ENCODE assay signal across 8 cellular contexts in the genomic region with DNA sequence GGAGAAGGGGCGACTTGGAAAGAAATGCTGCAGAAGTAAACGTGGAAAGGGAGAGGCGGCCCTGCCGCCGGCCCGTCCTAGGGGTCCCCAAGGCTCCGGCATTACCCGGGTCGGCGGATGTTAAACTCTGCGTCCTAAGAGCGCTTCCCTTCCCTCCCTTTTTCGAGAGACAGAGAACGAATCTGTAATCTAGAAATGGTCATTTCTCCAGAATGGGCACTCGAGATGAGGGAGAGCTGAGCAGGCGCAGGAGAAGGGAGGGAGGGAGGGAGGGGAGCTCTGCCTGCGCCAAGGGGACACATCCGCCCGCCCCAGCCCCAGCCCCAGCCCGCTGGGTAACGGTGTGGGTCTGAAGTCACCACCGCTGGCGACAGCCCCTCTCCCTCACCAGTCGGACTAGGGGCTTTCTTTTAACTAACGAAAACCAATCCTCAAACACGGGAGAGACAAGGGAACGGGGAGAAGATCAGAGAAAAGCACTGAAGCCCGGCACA. TPM values are rescaled to one million over a fixed set of nuclear protein-coding genes. Genes with fewer than 3 reads are reported as not detected.
DNase-seq lines count a peak whose midpoint lies in the region; ATAC-seq and TF ChIP-seq lines count a peak whose summit lies in the region.

No MANE protein-coding gene starts in this region.

- H3K27ac ChIP-seq in CD4-positive, CD25-positive, alpha-beta regulatory T cell (ENCODE audit: insufficient read depth, low read length, poor library complexity, severe bottlenecking) = peak overlapping the region; percentile 97
- peak overlapping the region in 3 of 4 donors; percentile 94 to 98 (median 95) for H3K27ac ChIP-seq in body of pancreas
- peak overlapping the region; percentile 99 for H3K27ac ChIP-seq in layer of hippocampus (ENCODE audit: low read depth, low read length)
- peak overlapping the region; percentile 98 for H3K27ac ChIP-seq in substantia nigra (ENCODE audit: low read depth, low read length, poor library complexity, severe bottlenecking)

- no peaks in the 10 kb centered on the region for H3K36me3 ChIP-seq in CD4-positive, CD25-positive, alpha-beta regulatory T cell (ENCODE audit: control insufficient read depth, insufficient read depth, low read length)
- H3K36me3 ChIP-seq in body of pancreas (replicated peaks in 1 of 2; ENCODE audit: insufficient read depth in 1 of 2, low read depth in 2 of 2) = no peaks in the 10 kb centered on the region

- ATAC-seq in CD4-positive, CD25-positive, alpha-beta regulatory T cell (ENCODE audit: low read depth in 2 of 2) = no peak
- no peak for ATAC-seq in body of pancreas
- ATAC-seq in GM18519 (IDR thresholded peaks at IDR 0.05; ENCODE audit: low FRiP score, unreplicated experiment) = no peak
- ATAC-seq in HG02840 (IDR thresholded peaks at IDR 0.05; ENCODE audit: low FRiP score, unreplicated experiment) = no peak

- peaks cover 60% of the 10 kb centered on the region for H3K4me1 ChIP-seq in CD4-positive, CD25-positive, alpha-beta regulatory T cell (ENCODE audit: control insufficient read depth, insufficient read depth, low read length, poor library complexity, severe bottlenecking)
- H3K4me1 ChIP-seq in body of pancreas = peaks cover 61% of the 10 kb centered on the region

- intact Hi-C loops in body of pancreas (cut with DNase I) = no loop called here

- peak overlapping the region; percentile 87 to 96 (median 89) for H3K27ac Mint-ChIP-seq in CD4-positive, CD25-positive, alpha-beta regulatory T cell

- DNase-seq in CD4-positive, CD25-positive, alpha-beta regulatory T cell = no peak
- peak; percentile 42 for DNase-seq in M059J (ENCODE audit: low read depth)
- no peak for DNase-seq in body of pancreas
- DNase-seq in substantia nigra (lab: John Stamatoyannopoulos, UW) = peak in 36 of 49 donors; percentile 15 to 72 (median 42)
- no peak for DNase-seq in NCI-H1092 treated with DMSO at 0.1 percent for 48 hours (lab: John Stamatoyannopoulos, UW)

- TF ChIP-seq POLR2A in body of pancreas (IDR thresholded peaks at IDR 0.05) = no peak

- peaks cover 4% of the 10 kb centered on the region for H3K36me3 Mint-ChIP-seq in CD4-positive, CD25-positive, alpha-beta regulatory T cell

- peaks cover 4% of the 10 kb centered on the region for H3K27me3 Mint-ChIP-seq in CD4-positive, CD25-positive, alpha-beta regulatory T cell

- no peaks in the 10 kb centered on the region for H3K9me3 ChIP-seq in CD4-positive, CD25-positive, alpha-beta regulatory T cell (ENCODE audit: control insufficient read depth in 2 of 2, low read length in 2 of 2)
- no peaks in the 10 kb centered on the region for H3K9me3 ChIP-seq in body of pancreas

- WGBS in body of pancreas, 2 donors = 0 to 1% methylated on average over 5 to 23 of the region's 28 CpGs

- H3K9me3 Mint-ChIP-seq in CD4-positive, CD25-positive, alpha-beta regulatory T cell = peaks cover 0 to 1% (median 0%) of the 10 kb centered on the region in 7 donors

- H3K4me3 ChIP-seq in CD4-positive, CD25-positive, alpha-beta regulatory T cell (ENCODE audit: low read depth, low read length) = peak overlapping the region; percentile 73
- peak overlapping the region; percentile 80 to 95 for H3K4me3 ChIP-seq in body of pancreas

- H3K4me1 Mint-ChIP-seq in CD4-positive, CD25-positive, alpha-beta regulatory T cell = peaks cover 0 to 66% (median 16%) of the 10 kb centered on the region in 4 donors

- peak overlapping the region; percentile 89 to 100 (median 98) for H3K4me3 Mint-ChIP-seq in CD4-positive, CD25-positive, alpha-beta regulatory T cell

- H3K27me3 ChIP-seq in CD4-positive, CD25-positive, alpha-beta regulatory T cell (ENCODE audit: control insufficient read depth, insufficient read depth, low read length) = no peaks in the 10 kb centered on the region
- no peaks in the 10 kb centered on the region for H3K27me3 ChIP-seq in body of pancreas
- H3K27me3 ChIP-seq in layer of hippocampus (ENCODE audit: control insufficient read depth, insufficient read depth, low read length) = no peaks in the 10 kb centered on the region

- TF ChIP-seq CTCF in body of pancreas (IDR thresholded peaks at IDR 0.05) = no peak

RNA-seq across cellular contexts. Expression of a gene that starts 1.7 kb away (rescaled TPM):
- 71.6 TPM for total RNA-seq in CD4-positive, CD25-positive, alpha-beta regulatory T cell
- 1 to 10 TPM; 3.0 to 4.3 (median 3.6) TPM for polyA plus RNA-seq in CD4-positive, CD25-positive, alpha-beta regulatory T cell
- 33.9 and 72.3 TPM in 2 replicates for total RNA-seq in M059J (2014; rRNA removed; shearing (Covaris generic))
- 10 to 100 TPM; 16.6 to 62.6 TPM for total RNA-seq in body of pancreas

RNA-seq across cellular contexts. Expression of a gene that starts 2.6 kb away (rescaled TPM):
- total RNA-seq in CD4-positive, CD25-positive, alpha-beta regulatory T cell = 6.0 TPM
- 10 to 100 TPM; 16.1 to 21.0 (median 17.7) TPM for polyA plus RNA-seq in CD4-positive, CD25-positive, alpha-beta regulatory T cell
- total RNA-seq in M059J (2014; rRNA removed; shearing (Covaris generic)) = 8.1 and 10.3 TPM in 2 replicates
- total RNA-seq in body of pancreas = 10 to 100 TPM in 1 of 2 donors, 1 to 10 TPM in 1; 8.8 to 10.9 TPM

RNA-seq across cellular contexts. Expression of a gene that starts 25.5 kb away (rescaled TPM):
- total RNA-seq in CD4-positive, CD25-positive, alpha-beta regulatory T cell = 15.3 TPM
- polyA plus RNA-seq in CD4-positive, CD25-positive, alpha-beta regulatory T cell = 1 to 10 TPM in 2 of 4 donors, under 1 TPM in 2; 0.62 to 1.9 (median 1.1) TPM
- total RNA-seq in M059J (2014; rRNA removed; shearing (Covaris generic)) = not detected in 2 replicates
- 1 to 10 TPM in 1 of 2 donors, under 1 TPM in 1; 0.66 to 6.0 TPM for total RNA-seq in body of pancreas

RNA-seq across cellular contexts. Expression of a gene that starts 35.1 kb away (rescaled TPM):
- total RNA-seq in CD4-positive, CD25-positive, alpha-beta regulatory T cell = 70.0 TPM
- 10 to 100 TPM; 72.4 to 99.8 (median 82.3) TPM for polyA plus RNA-seq in CD4-positive, CD25-positive, alpha-beta regulatory T cell
- 285 and 384 TPM in 2 replicates for total RNA-seq in M059J (2014; rRNA removed; shearing (Covaris generic))
- total RNA-seq in body of pancreas = 10 to 100 TPM; 30.3 to 74.7 TPM

RNA-seq across cellular contexts. Expression of a gene that starts 43.9 kb away (rescaled TPM):
- total RNA-seq in CD4-positive, CD25-positive, alpha-beta regulatory T cell = 459 TPM
- 10 to 100 TPM; 73.5 to 89.9 (median 80.2) TPM for polyA plus RNA-seq in CD4-positive, CD25-positive, alpha-beta regulatory T cell
- total RNA-seq in M059J (2014; rRNA removed; shearing (Covaris generic)) = 3.1 and 6.1 TPM in 2 replicates
- 10 to 100 TPM in 1 of 2 donors, 1 to 10 TPM in 1; 8.6 to 16.6 TPM for total RNA-seq in body of pancreas

Comparison
In these comparisons a context has a peak if more than half of its experiments do, and no peak if none do; other contexts are left out.
1. DNase-seq: peak in M059J (single experiment) and substantia nigra (36 of 49); none in CD4-positive, CD25-positive, alpha-beta regulatory T cell (0 of 3), body of pancreas (0 of 4) and NCI-H1092 treated with DMSO at 0.1 percent for 48 hours (single experiment).
2. Peak in every context shown above with its lines, with median percentiles within 50 percentile points of each other: H3K27ac ChIP-seq.